In the genomic region with DNA sequence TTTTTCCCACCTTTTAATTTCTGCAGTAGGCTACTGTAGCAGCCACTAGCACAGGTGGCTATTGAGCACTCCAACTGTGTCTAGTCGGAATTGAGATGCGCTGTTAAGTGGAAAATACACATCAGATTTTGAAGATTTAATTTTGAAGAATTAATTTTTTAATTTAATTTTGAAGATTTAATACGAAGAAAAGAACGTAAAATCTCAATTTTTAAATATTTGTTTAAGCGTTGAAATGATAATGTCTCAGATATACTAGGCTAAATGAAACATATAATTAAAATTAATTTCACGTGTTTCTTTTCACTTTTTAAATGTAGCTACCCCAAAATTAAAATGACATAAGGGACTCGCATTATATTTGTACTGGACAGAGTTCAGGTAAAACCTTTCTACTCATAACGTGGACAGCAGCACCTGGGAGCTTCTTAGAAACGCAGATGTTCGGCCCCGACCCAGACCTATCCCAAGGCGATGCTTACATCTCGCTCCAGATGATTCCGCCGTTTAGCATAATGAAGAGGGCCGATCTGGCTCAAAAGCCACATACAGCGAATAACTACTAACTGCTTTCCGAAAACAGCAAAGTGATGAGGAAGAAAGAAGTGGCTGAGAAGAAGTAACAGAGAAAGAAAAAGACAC, we compare ENCODE assay signal across 8 cellular contexts. TPM values are rescaled to one million over a fixed set of nuclear protein-coding genes. Genes with fewer than 3 reads are reported as not detected.
DNase-seq lines count a peak whose midpoint lies in the region; ATAC-seq, FAIRE-seq and TF ChIP-seq lines count a peak whose summit lies in the region.

No MANE protein-coding gene starts in this region.

- peaks cover 1% of the 10 kb centered on the region for H3K4me1 Mint-ChIP-seq in astrocyte (ENCODE audit: low read depth, unreplicated experiment)

- peaks cover 2% of the 10 kb centered on the region for H3K36me3 Mint-ChIP-seq in astrocyte (ENCODE audit: low read depth, unreplicated experiment)

- no peaks in the 10 kb centered on the region for H3K9me1 ChIP-seq in keratinocyte (ENCODE audit: control insufficient read depth, extremely low read depth, insufficient read depth, low read length)

- DNase-seq in DND-41 (peak; percentile 18), Karpas-422 (peak; percentile 66), astrocyte (ENCODE audit: low read depth) (peak; percentile 17), keratinocyte (ENCODE audit: low read depth, low spot score) (no peak)

- peak overlapping the region; percentile 100 for H3K27ac Mint-ChIP-seq in astrocyte (ENCODE audit: unreplicated experiment)

- no peaks in the 10 kb centered on the region for H3K9me3 ChIP-seq in DND-41 (ENCODE audit: insufficient read depth, low read length, severe bottlenecking)
- no peaks in the 10 kb centered on the region for H3K9me3 ChIP-seq in Karpas-422 (ENCODE audit: low read length)
- no peaks in the 10 kb centered on the region for H3K9me3 ChIP-seq in astrocyte (ENCODE audit: insufficient read depth, low read depth, low read length)
- no peaks in the 10 kb centered on the region for H3K9me3 ChIP-seq in keratinocyte (ENCODE audit: control insufficient read depth, low read depth, low read length)
- H3K9me3 ChIP-seq in subcutaneous abdominal adipose tissue (ENCODE audit: control insufficient read depth in 5 of 5, low read length in 5 of 5), result no peaks in the 10 kb centered on the region

- FAIRE-seq in astrocyte (lab: Jason Lieb, UNC) (no peak), keratinocyte (lab: Jason Lieb, UNC) (no peak)

- peaks cover 76% of the 10 kb centered on the region for H3K79me2 ChIP-seq in DND-41 (ENCODE audit: insufficient read depth, low read length)
- peaks cover 52% of the 10 kb centered on the region for H3K79me2 ChIP-seq in Karpas-422 (ENCODE audit: low read length)
- peaks cover 79% of the 10 kb centered on the region for H3K79me2 ChIP-seq in astrocyte (ENCODE audit: insufficient read depth, low read length)
- H3K79me2 ChIP-seq in keratinocyte (ENCODE audit: control insufficient read depth, insufficient read depth, low read length), result peaks cover 67% of the 10 kb centered on the region

- H2AFZ ChIP-seq in DND-41 (ENCODE audit: low read depth, low read length), result peak overlapping the region; percentile 77
- peak overlapping the region; percentile 77; the same call in 1 of the 2 replicates for H2AFZ ChIP-seq in Karpas-422 (ENCODE audit: low read length)
- peak overlapping the region; percentile 87 for H2AFZ ChIP-seq in astrocyte (ENCODE audit: low read depth, low read length)
- peak overlapping the region; percentile 99 for H2AFZ ChIP-seq in keratinocyte (ENCODE audit: control insufficient read depth, low read length)

- H3K4me1 ChIP-seq in DND-41 (ENCODE audit: insufficient read depth, low read length), result peaks cover 47% of the 10 kb centered on the region
- H3K4me1 ChIP-seq in Karpas-422 (ENCODE audit: low read length), result peaks cover 19% of the 10 kb centered on the region
- peaks cover 9% of the 10 kb centered on the region for H3K4me1 ChIP-seq in astrocyte (ENCODE audit: insufficient read depth, low read length)
- H3K4me1 ChIP-seq in keratinocyte (ENCODE audit: control insufficient read depth, extremely low read depth, insufficient read depth, low read length), result peaks cover 21% of the 10 kb centered on the region
- peaks cover 4 to 37% (median 30%) of the 10 kb centered on the region in 5 donors for H3K4me1 ChIP-seq in subcutaneous abdominal adipose tissue (ENCODE audit: control insufficient read depth in 5 of 5, insufficient read depth in 5 of 5, low read length in 5 of 5)

- dilution Hi-C loops in keratinocyte (cut with MboI; ENCODE audit: extremely low pct_ligation_motif_present, low sequenced_read_pairs), result no loop called here

- peaks cover 11% of the 10 kb centered on the region for H3K27me3 ChIP-seq in DND-41 (ENCODE audit: insufficient read depth, low read length, poor library complexity)
- no peaks in the 10 kb centered on the region for H3K27me3 ChIP-seq in Karpas-422 (ENCODE audit: low read length)
- no peaks in the 10 kb centered on the region for H3K27me3 ChIP-seq in astrocyte (ENCODE audit: insufficient read depth, low read length)
- H3K27me3 ChIP-seq in keratinocyte (ENCODE audit: control insufficient read depth, extremely low read depth, insufficient read depth, low read length), result no peaks in the 10 kb centered on the region
- H3K27me3 ChIP-seq in subcutaneous abdominal adipose tissue (ENCODE audit: control insufficient read depth in 5 of 5, insufficient read depth in 4 of 5, low read length in 5 of 5), result no peaks in the 10 kb centered on the region

- TF ChIP-seq CTCF in DND-41 (IDR thresholded peaks at IDR 0.05; ENCODE audit: borderline replicate concordance, extremely low read depth, low read length, poor library complexity, severe bottlenecking) (no peak), astrocyte (IDR thresholded peaks at IDR 0.05; ENCODE audit: insufficient read depth, low read depth, low read length) (no peak), keratinocyte (optimal IDR thresholded peaks at IDR 0.05 in 1 of 3, IDR thresholded peaks at IDR 0.05 in 1 of 3, conservative IDR thresholded peaks at IDR 0.05 in 1 of 3; ENCODE audit: extremely low read depth in 1 of 3, insufficient read depth in 2 of 3, low read length in 3 of 3) (no peak)

- H3K4me3 ChIP-seq in DND-41 (ENCODE audit: low read depth in 1 of 2, low read length in 2 of 2), result peak overlapping the region; percentile 67 to 84
- peak overlapping the region; percentile 82 for H3K4me3 ChIP-seq in Karpas-422 (ENCODE audit: low read length)
- peak overlapping the region; percentile 86 for H3K4me3 ChIP-seq in astrocyte (ENCODE audit: insufficient read depth, low read depth, low read length)
- peak overlapping the region; percentile 88 to 96 (median 91) for H3K4me3 ChIP-seq in keratinocyte (ENCODE audit: control insufficient read depth in 2 of 3, extremely low read depth in 1 of 3, insufficient read depth in 2 of 3, low read depth in 1 of 3, low read length in 3 of 3)
- H3K4me3 ChIP-seq in subcutaneous abdominal adipose tissue (ENCODE audit: low read depth in 1 of 5, low read length in 5 of 5), result peak overlapping the region; percentile 85 to 94 (median 87)

- H3K4me2 ChIP-seq in DND-41 (ENCODE audit: insufficient read depth, low read length) (peak overlapping the region; percentile 75), Karpas-422 (ENCODE audit: low read depth, low read length, poor library complexity, severe bottlenecking) (peak overlapping the region; percentile 93), astrocyte (ENCODE audit: low read length) (peak overlapping the region; percentile 93), keratinocyte (ENCODE audit: control insufficient read depth, extremely low read depth, insufficient read depth, low read depth, low read length) (peak overlapping the region; percentile 80)

- H3K9me2 ChIP-seq in Karpas-422 (replicated peaks; ENCODE audit: insufficient read depth, low read length), result no peaks in the 10 kb centered on the region

- H4K20me1 ChIP-seq in DND-41 (ENCODE audit: insufficient read depth, low read length) (peaks cover 3% of the 10 kb centered on the region; the same call in 1 of the 2 replicates), Karpas-422 (ENCODE audit: insufficient read depth, low read depth, low read length) (peaks cover 10% of the 10 kb centered on the region; the same call in 1 of the 2 replicates), astrocyte (ENCODE audit: insufficient read depth, low read length) (peaks cover 19% of the 10 kb centered on the region), keratinocyte (ENCODE audit: control insufficient read depth, extremely low read depth, insufficient read depth, low read length) (no peaks in the 10 kb centered on the region)

- H3K4me3 Mint-ChIP-seq in astrocyte (ENCODE audit: unreplicated experiment), result peak overlapping the region; percentile 93

- H3K9me3 Mint-ChIP-seq in astrocyte (ENCODE audit: unreplicated experiment), result no peaks in the 10 kb centered on the region

- H3K27ac ChIP-seq in DND-41 (ENCODE audit: low read length) (peak overlapping the region; percentile 74), Karpas-422 (ENCODE audit: low read length) (peak overlapping the region; percentile 21; the same call in 1 of the 2 replicates), astrocyte (ENCODE audit: low read depth, low read length) (peak overlapping the region; percentile 83), keratinocyte (ENCODE audit: control insufficient read depth, insufficient read depth, low read length) (peak overlapping the region; percentile 93), subcutaneous abdominal adipose tissue (ENCODE audit: low read depth, low read length) (peak overlapping the region; percentile 90)

- ATAC-seq in DND-41 (ENCODE audit: insufficient read depth, low read depth), result no peak
- ATAC-seq in GM18517 (IDR thresholded peaks at IDR 0.05; ENCODE audit: unreplicated experiment), result no peak
- ATAC-seq in HG02938 (IDR thresholded peaks at IDR 0.05; ENCODE audit: unreplicated experiment), result no peak
- no peak for ATAC-seq in GM18520 (IDR thresholded peaks at IDR 0.05; ENCODE audit: unreplicated experiment)

- peak overlapping the region; percentile 68 for H3K9ac ChIP-seq in DND-41 (ENCODE audit: low read depth, low read length)
- H3K9ac ChIP-seq in Karpas-422 (ENCODE audit: low read length), result peak overlapping the region; percentile 78
- H3K9ac ChIP-seq in astrocyte (ENCODE audit: low read length), result peak overlapping the region; percentile 91
- H3K9ac ChIP-seq in keratinocyte (ENCODE audit: control insufficient read depth, extremely low read depth, insufficient read depth, low read length), result peak overlapping the region; percentile 93
- peak overlapping the region; percentile 43 to 86 (median 84) for H3K9ac ChIP-seq in subcutaneous abdominal adipose tissue (ENCODE audit: low read length in 5 of 5)

- H3K36me3 ChIP-seq in DND-41 (ENCODE audit: insufficient read depth, low read length) (no peaks in the 10 kb centered on the region; the same call in 1 of the 2 replicates), Karpas-422 (ENCODE audit: insufficient read depth, low read length) (no peaks in the 10 kb centered on the region), astrocyte (ENCODE audit: insufficient read depth, low read length) (no peaks in the 10 kb centered on the region), keratinocyte (ENCODE audit: control insufficient read depth in 2 of 2, extremely low read depth in 1 of 2, insufficient read depth in 2 of 2, low read length in 2 of 2) (no peaks in the 10 kb centered on the region), subcutaneous abdominal adipose tissue (ENCODE audit: control insufficient read depth in 5 of 5, insufficient read depth in 5 of 5, low read length in 5 of 5) (no peaks in the 10 kb centered on the region)

- H3K27me3 Mint-ChIP-seq in astrocyte (ENCODE audit: low read depth, unreplicated experiment), result no peaks in the 10 kb centered on the region

RNA-seq across cellular contexts. Expression of a gene that starts 0.7 kb away (rescaled TPM):
- 38.9 and 43.6 TPM in 2 replicates for total RNA-seq in Karpas-422 (2014; rRNA removed; shearing (Covaris generic); ENCODE audit: low replicate concordance)
- total RNA-seq in astrocyte, result 30.7 and 31.8 TPM in 2 replicates
- 34.5 to 48.9 TPM (median 35.7 TPM) in 3 replicates for polyA plus RNA-seq in keratinocyte
- 34.1 TPM for polyA plus RNA-seq in keratinocyte (2011; ENCODE audit: low read depth)
- polyA plus RNA-seq in keratinocyte (2011; cell fraction: cytosol; rRNA removed), result 20.9 and 31.8 TPM in 2 replicates
- polyA plus RNA-seq in keratinocyte (2011; cell fraction: nucleus; rRNA removed), result 51.0 and 67.5 TPM in 2 replicates
- polyA plus RNA-seq in keratinocyte (2012; ENCODE audit: low replicate concordance), result 19.9 and 22.7 TPM in 2 replicates
- 10.2 to 33.5 TPM (median 23.7 TPM) in 3 replicates for polyA minus RNA-seq in keratinocyte
- polyA minus RNA-seq in keratinocyte (2011; cell fraction: cytosol; rRNA and poly(A)+ RNA removed), result 9.4 TPM
- polyA minus RNA-seq in keratinocyte (2011; cell fraction: nucleus; rRNA and poly(A)+ RNA removed), result 23.1 and 33.2 TPM in 2 replicates

RNA-seq across cellular contexts. Expression of a gene that starts 1.5 kb away (rescaled TPM):
- total RNA-seq in Karpas-422 (2014; rRNA removed; shearing (Covaris generic); ENCODE audit: low replicate concordance), result 2.3 TPM in 2 replicates
- total RNA-seq in astrocyte, result 61.6 and 77.3 TPM in 2 replicates
- polyA plus RNA-seq in keratinocyte, result 31.1 to 60.0 TPM (median 34.3 TPM) in 3 replicates
- polyA plus RNA-seq in keratinocyte (2011; ENCODE audit: low read depth), result 33.0 TPM
- 28.0 and 30.8 TPM in 2 replicates for polyA plus RNA-seq in keratinocyte (2011; cell fraction: cytosol; rRNA removed)
- polyA plus RNA-seq in keratinocyte (2011; cell fraction: nucleus; rRNA removed), result 63.6 and 72.5 TPM in 2 replicates
- polyA plus RNA-seq in keratinocyte (2012; ENCODE audit: low replicate concordance), result 12.9 and 34.1 TPM in 2 replicates
- polyA minus RNA-seq in keratinocyte, result 29.6 to 60.4 TPM (median 43.4 TPM) in 3 replicates
- polyA minus RNA-seq in keratinocyte (2011; cell fraction: cytosol; rRNA and poly(A)+ RNA removed), result 24.4 TPM
- 30.0 and 64.6 TPM in 2 replicates for polyA minus RNA-seq in keratinocyte (2011; cell fraction: nucleus; rRNA and poly(A)+ RNA removed)

RNA-seq across cellular contexts. Expression of a gene that starts 52.3 kb away (rescaled TPM):
- total RNA-seq in Karpas-422 (2014; rRNA removed; shearing (Covaris generic); ENCODE audit: low replicate concordance), result 14.6 and 16.1 TPM in 2 replicates
- 11.7 and 13.7 TPM in 2 replicates for total RNA-seq in astrocyte
- polyA plus RNA-seq in keratinocyte, result 9.9 to 17.0 TPM (median 12.7 TPM) in 3 replicates
- 3.9 TPM for polyA plus RNA-seq in keratinocyte (2011; ENCODE audit: low read depth)
- 6.1 and 10.4 TPM in 2 replicates for polyA plus RNA-seq in keratinocyte (2011; cell fraction: cytosol; rRNA removed)
- polyA plus RNA-seq in keratinocyte (2011; cell fraction: nucleus; rRNA removed), result 19.5 and 20.7 TPM in 2 replicates
- 10.5 and 12.4 TPM in 2 replicates for polyA plus RNA-seq in keratinocyte (2012; ENCODE audit: low replicate concordance)
- polyA minus RNA-seq in keratinocyte, result 2.8 to 11.2 TPM (median 4.1 TPM) in 3 replicates
- 6.9 TPM for polyA minus RNA-seq in keratinocyte (2011; cell fraction: cytosol; rRNA and poly(A)+ RNA removed)
- 3.5 and 7.4 TPM in 2 replicates for polyA minus RNA-seq in keratinocyte (2011; cell fraction: nucleus; rRNA and poly(A)+ RNA removed)

Comparison
In these comparisons a context has a peak if more than half of its experiments do, and no peak if none do; other contexts are left out.
1. H3K27ac ChIP-seq: peak in every context shown above with its lines; median percentile 93 in keratinocyte; 90 in subcutaneous abdominal adipose tissue; 83 in astrocyte; 74 in DND-41; 21 in Karpas-422.
2. RNA of a gene that starts 1.5 kb away (total RNA-seq): 61.6 to 77.3 TPM in astrocyte; 2.3 TPM in Karpas-422; every median in the first group is over 10 times any median in the second.
3. Peak in every context shown above with its lines, with median percentiles within 50 percentile points of each other: H2AFZ ChIP-seq, H3K4me2 ChIP-seq, H3K4me3 ChIP-seq and H3K9ac ChIP-seq.